Comparison of ENCODE assay signal across 1 cellular context in the genomic region with DNA sequence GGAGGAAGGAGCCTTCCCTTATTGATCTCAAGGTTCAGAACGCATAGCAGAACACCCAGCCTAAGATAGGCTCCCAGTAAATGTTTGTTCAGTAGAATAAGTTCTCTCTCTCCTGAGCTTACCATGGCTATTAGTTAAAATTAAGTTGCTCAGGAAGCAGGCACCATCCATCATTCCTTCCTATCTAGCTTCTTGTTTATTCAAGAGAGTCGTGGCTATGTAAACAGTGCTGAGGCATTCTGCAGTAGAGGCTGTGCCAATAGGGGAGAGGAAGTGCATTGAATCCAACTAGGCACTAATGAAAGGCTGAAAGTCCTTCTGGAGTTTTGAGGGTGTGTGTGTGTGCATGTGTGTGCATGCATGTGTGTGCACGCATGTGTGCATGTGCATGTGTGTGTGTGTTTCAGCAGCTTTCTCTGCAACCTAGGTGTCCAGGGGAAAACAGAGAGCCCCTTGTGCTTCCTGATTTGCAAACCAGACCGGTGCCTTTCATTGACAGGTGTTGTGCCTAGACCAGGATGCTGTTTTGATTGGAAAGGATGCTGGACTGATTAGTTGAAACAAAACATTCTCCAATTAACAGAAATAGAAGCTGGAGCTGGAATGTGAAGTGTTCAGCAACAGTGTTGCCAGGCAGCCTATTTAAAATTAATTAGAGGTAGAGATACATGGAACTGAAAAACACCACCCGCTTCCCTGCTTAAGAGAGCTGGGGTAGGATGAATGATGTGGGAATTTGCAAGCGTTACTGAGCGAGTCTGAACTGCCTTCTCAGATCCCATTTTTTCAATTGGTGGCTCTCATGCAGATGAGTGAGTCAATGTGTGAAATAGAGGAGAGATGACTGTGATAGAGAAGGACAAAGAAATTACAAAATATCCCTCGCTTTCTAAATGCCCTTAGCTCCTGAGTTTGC.
TF ChIP-seq lines count a peak whose summit lies in the region.

No MANE protein-coding gene starts in this region.

TF ChIP-seq in IMR-90, 13 proteins besides CTCF, POLR2A, EP300 and RAD21:
- TF ChIP-seq USF2 (IDR thresholded peaks at IDR 0.05; ENCODE audit: low read depth, low read length) (no peak), BHLHE40 (IDR thresholded peaks at IDR 0.05; ENCODE audit: low read depth, low read length) (no peak), MAZ (IDR thresholded peaks at IDR 0.05; ENCODE audit: borderline replicate concordance, low read depth, low read length) (no peak), CEBPB (IDR thresholded peaks at IDR 0.05; ENCODE audit: low read depth, low read length) (no peak), MXI1 (IDR thresholded peaks at IDR 0.05; ENCODE audit: borderline replicate concordance, low read depth, low read length) (no peak), NFE2L2 (IDR thresholded peaks at IDR 0.05; ENCODE audit: low read depth, low read length) (no peak), MAFK (IDR thresholded peaks at IDR 0.05; ENCODE audit: low read depth, low read length) (no peak), RCOR1 (IDR thresholded peaks at IDR 0.05; ENCODE audit: insufficient replicate concordance, low read length) (no peak), ELK1 (IDR thresholded peaks at IDR 0.05; ENCODE audit: borderline replicate concordance, low read depth, low read length) (no peak), SMC3 (IDR thresholded peaks at IDR 0.05; ENCODE audit: low read depth, low read length) (no peak), RFX5 (IDR thresholded peaks at IDR 0.05; ENCODE audit: low read depth, low read length) (no peak), CHD1 (IDR thresholded peaks at IDR 0.05; ENCODE audit: low read depth, low read length) (no peak), FOS (IDR thresholded peaks at IDR 0.05; ENCODE audit: low read depth, low read length) (no peak)
